ENCODE assay signal across 8 cellular contexts in the genomic region with DNA sequence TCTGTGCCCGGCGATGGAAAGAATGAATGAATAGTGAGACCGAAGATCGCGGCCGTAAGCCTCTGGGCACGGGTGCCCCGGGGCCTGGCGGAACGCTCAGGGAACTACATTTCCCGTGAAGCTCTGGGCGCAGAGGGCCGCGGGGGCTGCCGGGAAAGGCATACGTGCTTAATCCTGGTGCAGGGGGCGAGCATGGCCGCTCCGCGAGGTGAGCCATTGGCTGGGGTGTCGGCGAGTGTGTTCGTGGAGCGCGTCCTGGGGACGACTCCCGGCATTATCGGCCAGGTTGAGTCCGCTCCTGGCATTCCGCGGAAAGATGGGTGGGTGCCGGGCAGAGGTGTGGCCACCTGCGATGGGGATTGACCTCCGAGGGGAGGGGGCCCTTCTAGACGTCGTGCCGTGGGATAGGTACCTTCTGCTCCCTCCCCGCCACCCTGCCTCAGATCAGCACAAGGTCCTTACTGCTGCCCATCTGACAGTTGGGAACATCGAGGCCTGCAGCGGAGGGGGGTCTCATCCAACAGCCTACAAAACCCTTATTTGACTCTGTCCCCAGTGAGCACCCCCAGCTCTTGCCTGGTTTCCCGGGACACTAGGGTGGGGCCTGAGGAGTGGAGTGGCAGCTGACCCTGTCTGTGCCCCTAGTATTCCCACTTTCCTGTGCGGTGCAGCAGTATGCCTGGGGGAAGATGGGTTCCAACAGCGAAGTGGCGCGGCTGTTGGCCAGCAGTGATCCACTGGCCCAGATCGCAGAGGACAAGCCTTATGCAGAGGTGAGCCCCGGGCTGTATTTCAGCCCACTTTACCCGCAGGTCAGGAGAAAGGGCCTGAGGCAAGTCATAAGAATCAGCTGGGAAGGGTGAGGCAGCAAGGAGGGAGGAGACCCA. TPM values are rescaled to one million over a fixed set of nuclear protein-coding genes. Genes with fewer than 3 reads are reported as not detected.
A peak's percentile ranks its signal among the peaks of the same experiment; 100 is the strongest.
DNase-seq lines count a peak whose midpoint lies in the region; ATAC-seq and TF ChIP-seq lines count a peak whose summit lies in the region.

A gene with protein sequence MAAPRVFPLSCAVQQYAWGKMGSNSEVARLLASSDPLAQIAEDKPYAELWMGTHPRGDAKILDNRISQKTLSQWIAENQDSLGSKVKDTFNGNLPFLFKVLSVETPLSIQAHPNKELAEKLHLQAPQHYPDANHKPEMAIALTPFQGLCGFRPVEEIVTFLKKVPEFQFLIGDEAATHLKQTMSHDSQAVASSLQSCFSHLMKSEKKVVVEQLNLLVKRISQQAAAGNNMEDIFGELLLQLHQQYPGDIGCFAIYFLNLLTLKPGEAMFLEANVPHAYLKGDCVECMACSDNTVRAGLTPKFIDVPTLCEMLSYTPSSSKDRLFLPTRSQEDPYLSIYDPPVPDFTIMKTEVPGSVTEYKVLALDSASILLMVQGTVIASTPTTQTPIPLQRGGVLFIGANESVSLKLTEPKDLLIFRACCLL (plus strand): TSS at position 161 of the 887 bp plus-strand sequence. CDS start 32 bp downstream, at position 193.

- H3K4me3 ChIP-seq in LNCaP clone FGC (ENCODE audit: low read depth, low read length), result peak within 1 kb of the TSS; percentile 99
- H3K4me3 ChIP-seq in fibroblast of the aortic adventitia (ENCODE audit: low read depth, low read length), result peak within 1 kb of the TSS; percentile 95

- peak; percentile 30 for DNase-seq in DMS79 treated with DMSO at 0.1 percent for 48 hours (lab: John Stamatoyannopoulos, UW)
- DNase-seq in LNCaP clone FGC (ENCODE audit: low read depth), result no peak
- DNase-seq in SIG-M5 treated with dmso at 0.1 percent for 504 hours (lab: John Stamatoyannopoulos, UW; ENCODE audit: unreplicated experiment), result peak; percentile 78
- DNase-seq in activated effector memory CD4-positive, alpha-beta T cell treated with anti-CD3 and anti-CD28 coated beads, Interleukin-2, amount 50 U/mL, for 16 hours, result peak; percentile 95
- DNase-seq in fibroblast of the aortic adventitia (ENCODE audit: low read depth), result peak; percentile 69
- peak; percentile 92 for DNase-seq in stimulated activated naive CD8-positive, alpha-beta T cell treated with anti-CD3 and anti-CD28 coated beads, Interleukin-15, Interleukin-2, amounts not matched to agents 100 U/mL and 50 U/mL, for 24 hours

- H3K27ac Mint-ChIP-seq in nephron, result peak within 1 kb of the TSS; percentile 86 to 92 (median 89)

- no peaks in the 10 kb centered on the region for H3K9me3 Mint-ChIP-seq in nephron

- H3K27me3 Mint-ChIP-seq in nephron (ENCODE audit: low read depth), result no peaks in the 10 kb centered on the region

- peaks cover 12% of the 10 kb centered on the region for H3K36me3 Mint-ChIP-seq in nephron (ENCODE audit: low read depth)

- TF ChIP-seq CTCF in LNCaP clone FGC (IDR thresholded peaks at IDR 0.05; ENCODE audit: control insufficient read depth, extremely low read depth, insufficient read depth) (no peak), fibroblast of the aortic adventitia (IDR thresholded peaks at IDR 0.05; ENCODE audit: insufficient read depth, low read length) (peak; percentile 32), nephron (IDR thresholded peaks at IDR 0.05; ENCODE audit: unreplicated experiment in 3 of 3) (peak in 1 of 3 experiments; percentile 12)

- peak within 1 kb of the TSS; percentile 84 to 91 (median 89) for H3K4me3 Mint-ChIP-seq in nephron

- H3K4me1 Mint-ChIP-seq in nephron, result peaks cover 18% of the 10 kb centered on the region

- ATAC-seq in GM21737 (IDR thresholded peaks at IDR 0.05; ENCODE audit: unreplicated experiment), result peak; percentile 88
- ATAC-seq in stimulated activated naive CD8-positive, alpha-beta T cell treated with anti-CD3 and anti-CD28 coated beads, Interleukin-15, Interleukin-2, amounts not matched to agents 100 U/mL and 50 U/mL, for 24 hours, result peak; percentile 99

RNA-seq across cellular contexts. Expression of the gene that starts here (rescaled TPM):
- 39.7 and 48.3 TPM in 2 replicates for total RNA-seq in fibroblast of the aortic adventitia (ENCODE audit: low replicate concordance)
